Comparison of ENCODE assay signal across 8 cellular contexts in the genomic region with DNA sequence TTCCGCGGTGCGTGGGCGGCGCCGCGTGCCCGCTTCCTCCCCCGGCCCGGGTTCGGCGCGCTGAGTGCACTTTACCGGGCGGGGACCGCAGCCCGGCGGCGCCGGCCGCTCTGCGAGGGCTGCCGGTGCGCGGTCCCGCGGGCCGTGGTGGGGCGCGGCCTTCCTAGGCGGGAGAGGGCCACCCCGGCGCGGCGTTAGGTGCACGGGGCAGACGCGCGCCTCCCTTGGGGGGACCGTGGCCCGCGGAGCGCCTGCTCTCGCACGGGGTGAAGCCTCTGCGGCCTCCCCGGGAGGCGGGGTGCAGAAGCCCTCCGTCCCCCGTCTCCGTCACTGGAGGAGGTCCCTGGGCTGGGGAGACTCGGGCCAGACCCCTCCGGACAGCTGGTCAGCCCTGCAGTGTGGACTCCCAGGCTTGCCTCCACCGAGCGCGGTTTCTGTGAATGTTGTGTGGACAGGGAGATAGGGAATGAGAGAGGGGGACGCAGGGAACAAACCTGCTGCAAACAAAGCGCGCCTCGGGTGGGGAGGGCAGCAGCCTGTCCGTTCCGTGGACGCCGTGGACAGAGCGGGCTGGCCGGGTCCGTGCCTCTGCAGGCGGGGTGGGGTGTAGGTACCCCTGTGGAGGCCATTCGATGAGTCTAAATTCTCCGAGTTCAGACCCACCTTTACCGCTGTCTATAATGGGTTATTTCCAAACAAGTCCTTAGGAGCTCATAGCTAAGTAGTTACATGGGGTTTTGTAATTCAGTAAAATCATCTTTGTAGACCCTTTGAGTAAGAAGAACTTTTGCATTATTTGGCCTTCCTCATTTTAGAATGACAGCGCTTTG. TPM values are rescaled to one million over a fixed set of nuclear protein-coding genes. Genes with fewer than 3 reads are reported as not detected.
DNase-seq lines count a peak whose midpoint lies in the region; ATAC-seq and TF ChIP-seq lines count a peak whose summit lies in the region.

No MANE protein-coding gene starts in this region.

- no peaks in the 10 kb centered on the region for H3K9me3 Mint-ChIP-seq in activated T-cell treated with anti-CD3 and anti-CD28 coated beads, Interleukin-2, amount 50 U/mL, for 24 hours

- intact Hi-C loops in dorsolateral prefrontal cortex (cut with DNase I) (loop anchor here (5.0 kb wide), 4 partner anchors 35 to 105 kb away; partner anchors contain the start of genes FN3KRP (in 2 of the 2) and WDR45B (in 1 of the 2)), vagina (cut with DNase I) (no loop called here)

- no peak for TF ChIP-seq POLR2A in vagina (IDR thresholded peaks at IDR 0.05)

- peak overlapping the region in 48 of 59 donors; percentile 23 to 93 (median 80) for H3K27ac ChIP-seq in dorsolateral prefrontal cortex
- peak overlapping the region; percentile 67 for H3K27ac ChIP-seq in mesodermal cell (ENCODE audit: low read depth, low read length, severe bottlenecking)
- H3K27ac ChIP-seq in vagina, result peak overlapping the region; percentile 79

- H3K27ac Mint-ChIP-seq in activated T-cell treated with anti-CD3 and anti-CD28 coated beads, Interleukin-2, amount 50 U/mL, for 24 hours, result peak overlapping the region; percentile 71

- H3K9me3 ChIP-seq in mesodermal cell (ENCODE audit: control insufficient read depth, low read length), result peaks cover 14% of the 10 kb centered on the region
- H3K9me3 ChIP-seq in vagina, result no peaks in the 10 kb centered on the region

- H3K4me3 ChIP-seq in dorsolateral prefrontal cortex, result peak overlapping the region; percentile 62 to 96 (median 85)
- peak overlapping the region; percentile 76 for H3K4me3 ChIP-seq in mesodermal cell (ENCODE audit: extremely low read depth, insufficient read depth, low read length, poor library complexity, severe bottlenecking)
- peak overlapping the region; percentile 76 to 82 for H3K4me3 ChIP-seq in vagina

- no peak for DNase-seq in activated T-cell treated with anti-CD3 and anti-CD28 coated beads, Interleukin-2, amount 50 U/mL, for 24 hours
- no peak for DNase-seq in activated T-cell treated with anti-CD3 and anti-CD28 coated beads, Interleukin-2, amount 50 U/mL, for 48 hours
- DNase-seq in OCI-M1 (lab: John Stamatoyannopoulos, UW) (peak; percentile 39), dorsolateral prefrontal cortex (no peak), vagina (ENCODE audit: extremely low spot score in 2 of 2) (no peak), ureter (ENCODE audit: low spot score) (no peak)

- H3K4me1 Mint-ChIP-seq in activated T-cell treated with anti-CD3 and anti-CD28 coated beads, Interleukin-2, amount 50 U/mL, for 24 hours (ENCODE audit: low read depth), result peaks cover 24% of the 10 kb centered on the region

- H3K36me3 ChIP-seq in mesodermal cell (ENCODE audit: control insufficient read depth, insufficient read depth, low read length), result peaks cover 14% of the 10 kb centered on the region
- H3K36me3 ChIP-seq in vagina, result no peaks in the 10 kb centered on the region

- H3K4me1 ChIP-seq in mesodermal cell (ENCODE audit: control insufficient read depth, insufficient read depth, low read length, poor library complexity, severe bottlenecking), result no peaks in the 10 kb centered on the region
- H3K4me1 ChIP-seq in vagina, result peaks cover 22% of the 10 kb centered on the region

- peaks cover 40% of the 10 kb centered on the region for H3K36me3 Mint-ChIP-seq in activated T-cell treated with anti-CD3 and anti-CD28 coated beads, Interleukin-2, amount 50 U/mL, for 24 hours (ENCODE audit: low read depth)

- H3K27me3 ChIP-seq in dorsolateral prefrontal cortex (no peaks in the 10 kb centered on the region), vagina (no peaks in the 10 kb centered on the region)

- ATAC-seq in HG02759 (IDR thresholded peaks at IDR 0.05; ENCODE audit: unreplicated experiment), result peak; percentile 40

- no peaks in the 10 kb centered on the region for H3K27me3 Mint-ChIP-seq in activated T-cell treated with anti-CD3 and anti-CD28 coated beads, Interleukin-2, amount 50 U/mL, for 24 hours

- TF ChIP-seq CTCF in dorsolateral prefrontal cortex (IDR thresholded peaks at IDR 0.05 in 54 of 56, conservative IDR thresholded peaks at IDR 0.05 in 2 of 56; ENCODE audit: low read depth in 1 of 56, partially characterized antibody in 56 of 56) (no peak), vagina (IDR thresholded peaks at IDR 0.05) (no peak)

- 0 to 1% methylated on average over 51 to 62 of the region's 72 CpGs for WGBS in mesodermal cell (ENCODE audit: insufficient coverage in 2 of 2), 2 experiments

- peak overlapping the region; percentile 89 for H3K4me3 Mint-ChIP-seq in activated T-cell treated with anti-CD3 and anti-CD28 coated beads, Interleukin-2, amount 50 U/mL, for 24 hours

RNA-seq across cellular contexts. Expression of gene TBCD, which starts 0.7 kb away (rescaled TPM):
- 100 to 1,000 TPM in 110 of 120 experiments, 10 to 100 TPM in 10; 90.4 to 151 (median 117) TPM for total RNA-seq in dorsolateral prefrontal cortex
- polyA plus RNA-seq in mesodermal cell (2013, experiment 1 of 2), result 70.6 TPM
- 60.4 TPM for polyA plus RNA-seq in mesodermal cell (2013, experiment 2 of 2)
- 79.3 TPM for total RNA-seq in vagina
- total RNA-seq in ureter, result 122 TPM

RNA-seq across cellular contexts. Expression of gene FN3K, which starts 17.2 kb away (rescaled TPM):
- 100 to 1,000 TPM in 107 of 120 experiments, 10 to 100 TPM in 13; 62.5 to 210 (median 123) TPM for total RNA-seq in dorsolateral prefrontal cortex
- polyA plus RNA-seq in mesodermal cell (2013, experiment 1 of 2), result 7.8 TPM
- 8.2 TPM for polyA plus RNA-seq in mesodermal cell (2013, experiment 2 of 2)
- 5.9 TPM for total RNA-seq in vagina
- total RNA-seq in ureter, result 27.0 TPM

RNA-seq across cellular contexts. Expression of gene FN3KRP, which starts 36.1 kb away (rescaled TPM):
- total RNA-seq in dorsolateral prefrontal cortex, result 10 to 100 TPM; 32.3 to 70.7 (median 49.0) TPM
- polyA plus RNA-seq in mesodermal cell (2013, experiment 1 of 2), result 25.7 TPM
- 22.1 TPM for polyA plus RNA-seq in mesodermal cell (2013, experiment 2 of 2)
- total RNA-seq in vagina, result 10.6 TPM
- total RNA-seq in ureter, result 25.7 TPM

RNA-seq across cellular contexts. Expression of gene RAB40B, which starts 54.1 kb away (rescaled TPM):
- total RNA-seq in dorsolateral prefrontal cortex (100 to 1,000 TPM in 68 of 120 experiments, 10 to 100 TPM in 52; 61.9 to 320 (median 103) TPM), vagina (29.2 TPM), ureter (18.9 TPM)
- 7.7 TPM for polyA plus RNA-seq in mesodermal cell (2013, experiment 1 of 2)
- polyA plus RNA-seq in mesodermal cell (2013, experiment 2 of 2), result 7.4 TPM
